4 cellular contexts compared by ENCODE assay signal in the genomic region with DNA sequence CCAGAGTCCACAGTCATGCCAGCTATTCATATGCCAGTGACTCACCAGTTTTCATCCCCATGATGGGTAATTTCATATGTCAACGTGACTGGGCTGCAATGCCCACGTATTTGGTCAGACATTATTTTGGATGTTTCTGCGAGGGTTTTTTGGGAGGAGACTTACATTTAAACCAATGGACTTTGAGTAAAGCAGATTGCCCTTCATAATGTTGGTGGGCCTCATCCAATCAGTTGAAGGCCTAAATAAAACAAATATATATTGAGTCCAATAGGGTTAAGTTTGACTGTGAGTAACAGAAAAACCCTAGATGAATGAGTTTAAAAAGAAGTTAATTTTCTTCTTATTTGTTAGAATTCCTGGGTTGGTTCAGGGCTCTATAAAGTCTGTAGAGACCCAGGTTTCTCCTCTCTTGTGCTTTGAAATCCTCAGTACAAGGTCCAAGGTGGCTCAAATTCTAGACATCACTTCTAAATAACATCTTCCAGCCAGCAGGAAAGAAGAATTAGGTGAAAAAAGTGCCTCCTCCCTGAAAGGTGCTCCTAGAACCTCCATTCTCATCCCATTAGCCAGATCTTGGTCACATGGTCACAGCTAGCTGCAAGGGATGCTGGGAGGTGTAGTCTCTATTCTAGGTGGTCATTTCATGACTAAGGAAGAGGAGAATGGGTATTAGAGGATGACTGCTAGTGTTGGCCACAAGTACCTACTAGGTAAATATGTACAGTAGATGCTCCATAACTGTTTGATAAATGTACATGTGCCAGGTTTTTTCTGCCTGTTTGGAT.
TF ChIP-seq lines count a peak whose summit lies in the region.

No MANE protein-coding gene starts in this region.

TF ChIP-seq in SK-N-SH, 30 proteins besides CTCF, POLR2A, EP300 and RAD21:
- TF ChIP-seq USF1 (IDR thresholded peaks at IDR 0.05; ENCODE audit: borderline replicate concordance, low read depth) (peak; percentile 63), FOXJ3 (CRISPR knock-in tag; IDR thresholded peaks at IDR 0.05) (no peak)

TF ChIP-seq in SK-N-SH treated with all-trans-retinoic acid at 6 μM for 48 hours, 23 proteins besides CTCF, POLR2A, EP300 and RAD21 (continued from another document):
- TF ChIP-seq ZC3H10 (CRISPR knock-in tag; IDR thresholded peaks at IDR 0.05) (no peak), TCF4 (CRISPR knock-in tag; IDR thresholded peaks at IDR 0.05; ENCODE audit: borderline replicate concordance) (no peak), ZFP30 (CRISPR knock-in tag; IDR thresholded peaks at IDR 0.05) (no peak), CSDC2 (CRISPR knock-in tag; IDR thresholded peaks at IDR 0.05) (no peak), TOX (CRISPR knock-in tag; IDR thresholded peaks at IDR 0.05; ENCODE audit: borderline replicate concordance) (no peak)
- TF ChIP-seq, protein P1, sequence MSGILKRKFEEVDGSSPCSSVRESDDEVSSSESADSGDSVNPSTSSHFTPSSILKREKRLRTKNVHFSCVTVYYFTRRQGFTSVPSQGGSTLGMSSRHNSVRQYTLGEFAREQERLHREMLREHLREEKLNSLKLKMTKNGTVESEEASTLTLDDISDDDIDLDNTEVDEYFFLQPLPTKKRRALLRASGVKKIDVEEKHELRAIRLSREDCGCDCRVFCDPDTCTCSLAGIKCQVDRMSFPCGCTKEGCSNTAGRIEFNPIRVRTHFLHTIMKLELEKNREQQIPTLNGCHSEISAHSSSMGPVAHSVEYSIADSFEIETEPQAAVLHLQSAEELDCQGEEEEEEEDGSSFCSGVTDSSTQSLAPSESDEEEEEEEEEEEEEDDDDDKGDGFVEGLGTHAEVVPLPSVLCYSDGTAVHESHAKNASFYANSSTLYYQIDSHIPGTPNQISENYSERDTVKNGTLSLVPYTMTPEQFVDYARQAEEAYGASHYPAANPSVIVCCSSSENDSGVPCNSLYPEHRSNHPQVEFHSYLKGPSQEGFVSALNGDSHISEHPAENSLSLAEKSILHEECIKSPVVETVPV (CRISPR knock-in tag; IDR thresholded peaks at IDR 0.05), result no peak
TF ChIP-seq in SK-N-SH treated with all-trans-retinoic acid at 6 μM for 48 hours: peak in this region for 0.

TF ChIP-seq in Ishikawa, 13 proteins besides CTCF, POLR2A, EP300 and RAD21 (continued from another document):
- peak; percentile 86 for TF ChIP-seq USF1 (IDR thresholded peaks at IDR 0.05)

TF ChIP-seq in GM12878, 131 proteins besides CTCF, POLR2A, EP300 and RAD21 (continued from another document):
- peak; percentile 35 for TF ChIP-seq SIX5 (IDR thresholded peaks at IDR 0.05; ENCODE audit: low read depth, low read length, severe bottlenecking)
- TF ChIP-seq RAD51 (IDR thresholded peaks at IDR 0.05), result 0 out of 2 replicates have a peak, but pooled peaks have one; percentile 48
- TF ChIP-seq USF1 (IDR thresholded peaks at IDR 0.05; ENCODE audit: borderline replicate concordance, extremely low read length, insufficient read depth, low read depth, low read length), result peak; percentile 41
- no peak for TF ChIP-seq FOXM1 (IDR thresholded peaks at IDR 0.05; ENCODE audit: low read depth, low read length)
- TF ChIP-seq FOS (IDR thresholded peaks at IDR 0.05; ENCODE audit: borderline replicate concordance, extremely low read depth, insufficient read length), result no peak
- TF ChIP-seq, protein P2, sequence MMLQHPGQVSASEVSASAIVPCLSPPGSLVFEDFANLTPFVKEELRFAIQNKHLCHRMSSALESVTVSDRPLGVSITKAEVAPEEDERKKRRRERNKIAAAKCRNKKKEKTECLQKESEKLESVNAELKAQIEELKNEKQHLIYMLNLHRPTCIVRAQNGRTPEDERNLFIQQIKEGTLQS (IDR thresholded peaks at IDR 0.05; ENCODE audit: borderline replicate concordance, extremely low read depth, low read depth, low read length), result 0 out of 2 replicates have a peak, but pooled peaks have one; percentile 19
- TF ChIP-seq ZNF592 (IDR thresholded peaks at IDR 0.05), result no peak
- TF ChIP-seq HSF1 (IDR thresholded peaks at IDR 0.05; ENCODE audit: low read depth, low read length), result no peak
